1 cellular context compared by ENCODE assay signal in the genomic region with DNA sequence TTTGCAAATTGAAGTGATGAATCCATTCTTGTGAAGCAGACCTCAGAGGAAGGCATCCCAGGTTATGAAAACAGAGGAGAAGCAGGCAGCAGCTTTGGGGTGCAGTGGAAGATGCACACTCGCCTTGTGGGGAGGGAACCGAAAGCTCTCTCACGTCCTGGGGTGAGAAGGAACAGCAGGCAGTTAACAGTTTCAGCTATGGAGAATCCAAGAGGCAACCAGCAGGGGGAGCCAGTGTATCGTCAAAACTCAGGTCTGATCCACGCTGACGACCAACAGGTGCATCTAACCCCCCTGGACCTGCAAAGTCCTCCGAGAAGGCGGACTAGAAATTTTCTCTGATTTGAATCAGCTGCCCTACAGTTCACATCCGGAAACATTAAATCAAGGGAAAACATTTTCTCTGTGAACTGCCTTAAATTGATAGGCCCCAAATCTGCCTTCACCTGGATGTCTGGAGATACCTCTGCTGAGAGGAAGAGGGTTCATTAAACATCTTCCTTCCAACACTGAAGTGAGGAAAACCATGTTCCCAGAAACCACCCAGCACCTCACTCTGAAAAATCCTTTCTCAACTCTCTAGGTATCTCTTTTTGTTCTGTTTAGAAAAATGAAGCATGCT.
A peak's percentile ranks its signal among the peaks of the same experiment; 100 is the strongest.
TF ChIP-seq lines count a peak whose summit lies in the region.

No MANE protein-coding gene starts in this region.

TF ChIP-seq in HepG2, 621 proteins besides CTCF, POLR2A, EP300 and RAD21 (continued from another document):
- TF ChIP-seq, protein P1, sequence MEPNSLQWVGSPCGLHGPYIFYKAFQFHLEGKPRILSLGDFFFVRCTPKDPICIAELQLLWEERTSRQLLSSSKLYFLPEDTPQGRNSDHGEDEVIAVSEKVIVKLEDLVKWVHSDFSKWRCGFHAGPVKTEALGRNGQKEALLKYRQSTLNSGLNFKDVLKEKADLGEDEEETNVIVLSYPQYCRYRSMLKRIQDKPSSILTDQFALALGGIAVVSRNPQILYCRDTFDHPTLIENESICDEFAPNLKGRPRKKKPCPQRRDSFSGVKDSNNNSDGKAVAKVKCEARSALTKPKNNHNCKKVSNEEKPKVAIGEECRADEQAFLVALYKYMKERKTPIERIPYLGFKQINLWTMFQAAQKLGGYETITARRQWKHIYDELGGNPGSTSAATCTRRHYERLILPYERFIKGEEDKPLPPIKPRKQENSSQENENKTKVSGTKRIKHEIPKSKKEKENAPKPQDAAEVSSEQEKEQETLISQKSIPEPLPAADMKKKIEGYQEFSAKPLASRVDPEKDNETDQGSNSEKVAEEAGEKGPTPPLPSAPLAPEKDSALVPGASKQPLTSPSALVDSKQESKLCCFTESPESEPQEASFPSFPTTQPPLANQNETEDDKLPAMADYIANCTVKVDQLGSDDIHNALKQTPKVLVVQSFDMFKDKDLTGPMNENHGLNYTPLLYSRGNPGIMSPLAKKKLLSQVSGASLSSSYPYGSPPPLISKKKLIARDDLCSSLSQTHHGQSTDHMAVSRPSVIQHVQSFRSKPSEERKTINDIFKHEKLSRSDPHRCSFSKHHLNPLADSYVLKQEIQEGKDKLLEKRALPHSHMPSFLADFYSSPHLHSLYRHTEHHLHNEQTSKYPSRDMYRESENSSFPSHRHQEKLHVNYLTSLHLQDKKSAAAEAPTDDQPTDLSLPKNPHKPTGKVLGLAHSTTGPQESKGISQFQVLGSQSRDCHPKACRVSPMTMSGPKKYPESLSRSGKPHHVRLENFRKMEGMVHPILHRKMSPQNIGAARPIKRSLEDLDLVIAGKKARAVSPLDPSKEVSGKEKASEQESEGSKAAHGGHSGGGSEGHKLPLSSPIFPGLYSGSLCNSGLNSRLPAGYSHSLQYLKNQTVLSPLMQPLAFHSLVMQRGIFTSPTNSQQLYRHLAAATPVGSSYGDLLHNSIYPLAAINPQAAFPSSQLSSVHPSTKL (CRISPR knock-in tag; IDR thresholded peaks at IDR 0.05): 0 out of 2 replicates have a peak, but pooled peaks have one; percentile 12
- no peak for TF ChIP-seq SAFB2 (CRISPR knock-in tag; IDR thresholded peaks at IDR 0.05; ENCODE audit: borderline replicate concordance, low read depth)
- no peak for TF ChIP-seq SP4 (CRISPR knock-in tag; IDR thresholded peaks at IDR 0.05)
- TF ChIP-seq STAG1 (CRISPR knock-in tag; IDR thresholded peaks at IDR 0.05): peak; percentile 90
TF ChIP-seq in HepG2: peak in this region for 6.
